25 cellular contexts compared by ENCODE assay signal in the genomic region with DNA sequence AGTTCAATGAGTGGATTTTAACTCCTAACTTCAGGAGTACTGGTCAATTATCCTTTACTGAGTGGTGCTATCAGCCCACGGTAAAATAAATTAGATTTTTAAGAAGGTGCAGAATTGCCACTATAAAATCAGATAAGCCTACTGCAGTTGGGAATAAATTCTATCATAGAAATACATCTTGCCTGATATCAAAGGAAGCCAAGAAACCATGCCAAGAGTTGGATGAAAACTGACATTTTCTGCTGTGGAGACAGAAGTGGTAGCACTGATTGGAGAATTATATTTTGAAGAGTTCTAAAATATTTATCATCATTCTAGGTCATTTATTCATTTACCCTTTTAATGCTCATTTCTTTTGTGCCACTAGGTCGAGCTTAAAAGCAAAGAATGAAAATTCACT.
"Had no signal": no experiment of that assay in that cellular context is flagged by ENCODE, and none has a peak within 500 bp of the region (broad histone marks: within the 10 kb centered on the region; RNA-seq: fewer than 3 reads in every experiment).

No MANE protein-coding gene starts in this region.

- DNase-seq: activated CD4-positive, alpha-beta memory T cell treated with anti-CD3 and anti-CD28 coated beads, Interleukin-2, amount 10 ng/mL, durations not matched to agents 7 days and 5 days; activated CD4-positive, alpha-beta T cell treated with anti-CD3 and anti-CD28 coated beads for 1 hour; activated CD4-positive, alpha-beta T cell treated with anti-CD3 and anti-CD28 coated beads for 4 hours; activated CD4-positive, alpha-beta T cell treated with anti-CD3 and anti-CD28 coated beads, Interleukin-2, amount 10 ng/mL, durations not matched to agents 7 days and 5 days; activated CD4-positive, alpha-beta T cell treated with anti-CD3 and anti-CD28 coated beads, Interleukin-2, amount 50 U/mL, for 4 hours; activated CD8-positive, alpha-beta memory T cell treated with anti-CD3 and anti-CD28 coated beads, Interleukin-2, amount 50 U/mL, for 48 hours; activated gamma-delta T cell; activated naive CD4-positive, alpha-beta T cell; activated naive CD4-positive, alpha-beta T cell treated with anti-CD3 and anti-CD28 coated beads, Interleukin-2, amount 10 ng/mL, durations not matched to agents 7 days and 5 days; activated naive CD8-positive, alpha-beta T cell treated with anti-CD3 and anti-CD28 coated beads, Interleukin-2, amount 10 ng/mL, durations not matched to agents 7 days and 5 days; activated T-cell treated with anti-CD3 and anti-CD28 coated beads for 4 hours; activated T-cell treated with anti-CD3 and anti-CD28 coated beads, Interleukin-2, amount 50 U/mL, for 24 hours; activated T-cell treated with anti-CD3 and anti-CD28 coated beads, Interleukin-2, amount 50 U/mL, for 72 hours; anterior cingulate cortex; caudate nucleus; cerebellar nuclear complex; dorsolateral prefrontal cortex; effector memory CD4-positive, alpha-beta T cell; endodermal cell; foreskin fibroblast; head of caudate nucleus; T-helper 1 cell; T-helper 17 cell; T1000 had no signal

- H3K27ac ChIP-seq: coronary artery had no signal

- H3K4me3 ChIP-seq: coronary artery had no signal

- H3K27me3 ChIP-seq: dorsolateral prefrontal cortex had no signal
